ENCODE assay signal across 16 cellular contexts in genomic region chr2:69017080-69017479, GRCh38. TPM values are rescaled to one million over a fixed set of nuclear protein-coding genes. Genes with fewer than 3 reads are reported as not detected.
DNase-seq lines count a peak whose midpoint lies in the region; ATAC-seq, FAIRE-seq and TF ChIP-seq lines count a peak whose summit lies in the region.
"Had no signal": no experiment of that assay in that cellular context is flagged by ENCODE, and none has a peak within 500 bp of the region (broad histone marks: within the 10 kb centered on the region; RNA-seq: fewer than 3 reads in every experiment).

No MANE protein-coding gene starts in this region.

- 6% methylated on average over 5 of the region's 5 CpGs for WGBS in K562 (ENCODE audit: insufficient coverage, low coverage, missing lambda C conversion rate)
- WGBS in aorta, 2 donors, result 4 to 6% methylated on average over 5 of the region's 5 CpGs

- H3K4me3 ChIP-seq in left ventricle myocardium inferior, result peak overlapping the region; percentile 1
- H3K4me3 ChIP-seq in K562, result no peak overlapping the region
- H3K4me3 ChIP-seq in aorta (ENCODE audit: low read length in 2 of 2), result peak overlapping the region; percentile 41 to 82
- H3K4me3 ChIP-seq: BLaER1, body of pancreas had no signal

- TF ChIP-seq RAD21 in K562 (CRISPR knock-in tag; conservative IDR thresholded peaks at IDR 0.05 in 1 of 2, IDR thresholded peaks at IDR 0.05 in 1 of 2), result no peak

- peak; percentile 49 for FAIRE-seq in K562 (lab: Jason Lieb, UNC)

- H3K27me3 ChIP-seq in left ventricle myocardium inferior (ENCODE audit: low read depth), result peaks cover 49% of the 10 kb centered on the region
- H3K27me3 ChIP-seq in K562 (ENCODE audit: control insufficient read depth in 2 of 2, insufficient read depth in 2 of 2, low read length in 2 of 2), result peaks cover 14 to 31% of the 10 kb centered on the region in 2 experiments; a peak in 3 of 5 replicates
- H3K27me3 ChIP-seq in aorta (ENCODE audit: control insufficient read depth in 1 of 2, insufficient read depth in 2 of 2, low read length in 1 of 2), result no peaks in the 10 kb centered on the region

- TF ChIP-seq POLR2A in K562 (conservative IDR thresholded peaks at IDR 0.05), result no peak

- intact Hi-C loops in left ventricle myocardium inferior (cut with micrococcal nuclease), result no loop called here
- intact Hi-C loops in Right ventricle myocardium inferior (cut with DNase I), result loop anchor here (10.0 kb wide), 1 partner anchor 158 kb away; no protein-coding TSS in a partner anchor
- intact Hi-C loops in K562 (cut with micrococcal nuclease), result no loop called here
- intact Hi-C loops in aorta (cut with DNase I), result loop anchor here in 1 of 2 donors (10.0 kb wide), 2 partner anchors 98 to 138 kb away; no protein-coding TSS in a partner anchor

- peaks cover 57% of the 10 kb centered on the region for H3K4me1 ChIP-seq in left ventricle myocardium inferior
- peaks cover 3 to 11% of the 10 kb centered on the region in 2 experiments; a peak in 4 of 5 replicates for H3K4me1 ChIP-seq in K562 (replicated peaks in 1 of 2; ENCODE audit: control insufficient read depth in 2 of 2, insufficient read depth in 2 of 2, low read length in 2 of 2)
- H3K4me1 ChIP-seq in aorta (ENCODE audit: control insufficient read depth in 1 of 2, insufficient read depth in 2 of 2, low read length in 2 of 2), result peaks cover 7 to 15% of the 10 kb centered on the region in 2 donors

- in situ Hi-C loops in K562 (cut with MboI), result no loop called here

- ATAC-seq in Right ventricle myocardium inferior (no peak), K562 (0 out of 3 replicates have a peak, but pooled peaks have one; percentile 36), aorta (ENCODE audit: low FRiP score) (peak; percentile 69), GM21576 (IDR thresholded peaks at IDR 0.05; ENCODE audit: unreplicated experiment) (no peak)
- ATAC-seq: body of pancreas had no signal

- H3K9me1 ChIP-seq in K562 (ENCODE audit: control insufficient read depth, insufficient read depth, low read length), result no peaks in the 10 kb centered on the region

- no peaks in the 10 kb centered on the region for H3K79me2 ChIP-seq in K562 (ENCODE audit: control insufficient read depth, insufficient read depth, low read length)

- BruUV-seq in K562 (replicated peaks; lab: Mats Ljungman, UMichigan), result no TSS peak

- H3K4me2 ChIP-seq in K562 (ENCODE audit: insufficient read depth, low read length), result no peak overlapping the region
- H3K4me2 ChIP-seq: BLaER1 had no signal

- H2AFZ ChIP-seq in K562 (ENCODE audit: low read depth, low read length), result no peak overlapping the region

- H4K20me1 ChIP-seq in K562 (replicated peaks; ENCODE audit: control insufficient read depth, insufficient read depth, low read length), result no peaks in the 10 kb centered on the region; the same call in 1 of the 2 replicates

- TF ChIP-seq CTCF in left ventricle myocardium inferior (IDR thresholded peaks at IDR 0.05; ENCODE audit: borderline replicate concordance) (no peak), K562 (IDR thresholded peaks at IDR 0.05 in 2 of 3, conservative IDR thresholded peaks at IDR 0.05 in 1 of 3; ENCODE audit: insufficient read depth in 2 of 3, low read depth in 1 of 3, low read length in 3 of 3) (no peak)

- H3K9ac ChIP-seq in K562 (ENCODE audit: insufficient read depth in 1 of 2, low read depth in 2 of 2, low read length in 2 of 2), result no peak overlapping the region
- H3K9ac ChIP-seq: BLaER1 had no signal

- TF ChIP-seq EP300 in K562 (IDR thresholded peaks at IDR 0.05; ENCODE audit: low read length), result no peak

- CTCF ChIA-PET in K562 (lab: Yijun Ruan, JAX; ENCODE audit: low intra/inter-chr PET ratio), result no interaction called here

- H3K27ac ChIP-seq in left ventricle myocardium inferior (replicated peaks), result no peak overlapping the region
- H3K27ac ChIP-seq in K562 (ENCODE audit: extremely low read depth, low read depth, low read length), result no peak overlapping the region
- H3K27ac ChIP-seq in aorta (ENCODE audit: low read depth in 1 of 2, low read length in 2 of 2), result peak overlapping the region; percentile 39 to 49
- H3K27ac ChIP-seq: BLaER1, body of pancreas, neutrophil had no signal

- no peaks in the 10 kb centered on the region for H3K9me3 ChIP-seq in left ventricle myocardium inferior (replicated peaks)
- H3K9me3 ChIP-seq in K562 (replicated peaks; ENCODE audit: control insufficient read depth, insufficient read depth, low read depth, low read length), result no peaks in the 10 kb centered on the region
- H3K9me3 ChIP-seq in aorta (ENCODE audit: control insufficient read depth, low read length), result no peaks in the 10 kb centered on the region
- H3K9me3 ChIP-seq: BLaER1, body of pancreas, neutrophil had no signal

- POLR2A ChIA-PET in K562 (lab: Yijun Ruan, JAX), result interaction anchor here (0.9 kb wide), 1 partner anchor 13 kb away, joined by 3 read pairs; no protein-coding TSS in a partner anchor

- H3K36me3 ChIP-seq in left ventricle myocardium inferior (no peaks in the 10 kb centered on the region), K562 (ENCODE audit: control insufficient read depth, insufficient read depth, low read length) (no peaks in the 10 kb centered on the region), aorta (ENCODE audit: control insufficient read depth in 1 of 2, insufficient read depth in 2 of 2, low read length in 1 of 2) (no peaks in the 10 kb centered on the region)
- H3K36me3 ChIP-seq: BLaER1, neutrophil had no signal

- DNase-seq in left ventricle myocardium inferior, result no peak
- no peak for DNase-seq in Right ventricle myocardium inferior (ENCODE audit: missing footprints)
- DNase-seq in K562 (ENCODE audit: extremely low read depth in 1 of 4, low spot score in 3 of 4), result peak in 2 of 4 experiments; percentile 20 to 21
- peak; percentile 44 for DNase-seq in medulla oblongata (ENCODE audit: extremely low spot score)
- DNase-seq in aorta, result no peak
- DNase-seq in LoVo (ENCODE audit: low spot score), result no peak
- no peak for DNase-seq in 8988T
- DNase-seq: activated T-cell treated with anti-CD3 and anti-CD28 coated beads, Interleukin-2, amount 50 U/mL, for 24 hours; body of pancreas; erythroblast; NCI-H446; Right ventricle myocardium superior; stimulated activated CD4-positive, alpha-beta T cell treated with anti-CD3 and anti-CD28 coated beads, Interleukin-4, amount 100 ng/mL, for 1 hour had no signal

TF ChIP-seq in K562, 482 proteins besides CTCF, POLR2A, EP300 and RAD21 (continues in another document):
- no peak for TF ChIP-seq SPI1 (IDR thresholded peaks at IDR 0.05; ENCODE audit: borderline replicate concordance, low read depth, low read length)
- TF ChIP-seq FOXP1 (CRISPR knock-in tag; IDR thresholded peaks at IDR 0.05), result no peak
- TF ChIP-seq ZNF146 (CRISPR knock-in tag; IDR thresholded peaks at IDR 0.05; ENCODE audit: unreplicated experiment), result no peak
- TF ChIP-seq USF1 (CRISPR knock-in tag; IDR thresholded peaks at IDR 0.05), result no peak

RNA-seq across cellular contexts. Expression of gene ANTXR1, which starts 4.1 kb away (rescaled TPM):
- total RNA-seq in left ventricle myocardium inferior (23.3 TPM), Right ventricle myocardium inferior (31.9 TPM), K562 (2014; rRNA removed) (0.45 and 1.00 TPM in 2 replicates), K562 (2014; rRNA removed; fragmentation: Illumina TruSeq; extraction: Trizol) (0.33 and 0.35 TPM in 2 replicates), K562 (2015; rRNA removed; fragmentation: Illumina TruSeq; extraction: Trizol) (0.41 and 0.54 TPM in 2 replicates), K562 (2021) (0.87 and 0.98 TPM in 2 replicates), aorta (100 to 1,000 TPM; 181 to 358 TPM)
- 0.58 and 0.74 TPM in 2 replicates for total RNA-seq in K562 (2011; cell fraction: chromatin; rRNA removed; ENCODE audit: low replicate concordance)
- total RNA-seq in K562 (2011; cell fraction: nucleolus; rRNA removed), result 0.79 TPM in 1 of 2 replicates, not detected in the other
- 0.73 and 0.76 TPM in 2 replicates for total RNA-seq in K562 (2011; cell fraction: nucleoplasm; rRNA removed)
- polyA plus RNA-seq in K562 (2011; rRNA removed) (0.13 and 0.19 TPM in 2 replicates), K562 (2014; fragmentation: Illumina TruSeq; extraction: Trizol) (0.24 and 0.58 TPM in 2 replicates), K562 (2014; fragmentation: Nextera tagmentation; extraction: Ambion mirVana) (under 1 TPM; 0.07 to 0.15 TPM), K562 (2014; rRNA removed) (0.23 and 0.62 TPM in 2 replicates), aorta (100 to 1,000 TPM; 136 to 139 TPM)
- polyA plus RNA-seq in K562 (2011; cell fraction: cytosol; rRNA removed), result 0.04 and 0.10 TPM in 2 replicates
- polyA plus RNA-seq in K562 (2011; cell fraction: nucleus; rRNA removed), result 0.41 and 0.46 TPM in 2 replicates
- polyA plus RNA-seq in K562 (2012), result 1.1 and 2.5 TPM in 2 replicates
- 0.18 TPM in 2 replicates for polyA minus RNA-seq in K562 (2011; rRNA and poly(A)+ RNA removed)
- 0.55 TPM in 1 of 2 replicates, not detected in the other for polyA minus RNA-seq in K562 (2011; cell fraction: cytosol; rRNA and poly(A)+ RNA removed)
- polyA minus RNA-seq in K562 (2011; cell fraction: nucleus; rRNA and poly(A)+ RNA removed), result 0.22 and 0.94 TPM in 2 replicates

RNA-seq across cellular contexts. Expression of gene GKN1, which starts 42.6 kb away (rescaled TPM):
- not detected for total RNA-seq in left ventricle myocardium inferior
- total RNA-seq in Right ventricle myocardium inferior, result not detected
- total RNA-seq in K562 (2011; cell fraction: chromatin; rRNA removed; ENCODE audit: low replicate concordance), result not detected in 2 replicates
- total RNA-seq in K562 (2011; cell fraction: nucleolus; rRNA removed), result not detected in 2 replicates
- total RNA-seq in K562 (2011; cell fraction: nucleoplasm; rRNA removed), result not detected in 2 replicates
- not detected in 2 replicates for total RNA-seq in K562 (2014; rRNA removed)
- total RNA-seq in K562 (2014; rRNA removed; fragmentation: Illumina TruSeq; extraction: Trizol), result not detected in 2 replicates
- not detected in 2 replicates for total RNA-seq in K562 (2015; rRNA removed; fragmentation: Illumina TruSeq; extraction: Trizol)
- not detected in 2 replicates for total RNA-seq in K562 (2021)
- polyA plus RNA-seq in K562 (2011; rRNA removed), result not detected in 2 replicates
- not detected in 2 replicates for polyA plus RNA-seq in K562 (2011; cell fraction: cytosol; rRNA removed)
- not detected in 2 replicates for polyA plus RNA-seq in K562 (2011; cell fraction: nucleus; rRNA removed)
- polyA plus RNA-seq in K562 (2012), result not detected in 2 replicates
- not detected in 2 replicates for polyA plus RNA-seq in K562 (2014; fragmentation: Illumina TruSeq; extraction: Trizol)
- polyA plus RNA-seq in K562 (2014; fragmentation: Nextera tagmentation; extraction: Ambion mirVana), result not detected
- polyA plus RNA-seq in K562 (2014; rRNA removed), result not detected in 2 replicates
- polyA minus RNA-seq in K562 (2011; rRNA and poly(A)+ RNA removed), result not detected in 2 replicates
- polyA minus RNA-seq in K562 (2011; cell fraction: cytosol; rRNA and poly(A)+ RNA removed), result not detected in 2 replicates
- polyA minus RNA-seq in K562 (2011; cell fraction: nucleus; rRNA and poly(A)+ RNA removed), result not detected in 2 replicates
- total RNA-seq in aorta, result not detected
- polyA plus RNA-seq in aorta, result 1 to 10 TPM; 2.3 to 5.1 TPM
- total RNA-seq: body of pancreas, Right ventricle myocardium superior had no signal

Comparison
In these comparisons a context has a peak if more than half of its experiments do, and no peak if none do; other contexts are left out.
1. H3K27ac ChIP-seq: peak in aorta (2 of 2); none in left ventricle myocardium inferior (single experiment) and K562 (single experiment).
2. ATAC-seq: peak in K562 (single experiment) and aorta (single experiment); none in Right ventricle myocardium inferior (single experiment) and GM21576 (single experiment).
3. RNA of gene ANTXR1, which starts 4.1 kb away (total RNA-seq): 181 to 358 TPM in aorta, 31.9 TPM in Right ventricle myocardium inferior (single experiment) and 23.3 TPM in left ventricle myocardium inferior (single experiment); 0.33 to 1.00 TPM in K562; every median in the first group is over 10 times any median in the second.